Comparison of ENCODE assay signal across 1 cellular context in genomic region chr2:150467641-150467963, GRCh38.
TF ChIP-seq lines count a peak whose summit lies in the region.

No MANE protein-coding gene starts in this region.

TF ChIP-seq in SK-N-SH, 30 proteins besides CTCF, POLR2A, EP300 and RAD21 (continued from another document):
- no peak for TF ChIP-seq RXRA (IDR thresholded peaks at IDR 0.05; ENCODE audit: borderline replicate concordance, low read depth)
- TF ChIP-seq NFIC (IDR thresholded peaks at IDR 0.05; ENCODE audit: borderline replicate concordance), result no peak
- TF ChIP-seq YY1 (IDR thresholded peaks at IDR 0.05; ENCODE audit: low read depth), result no peak
- no peak for TF ChIP-seq REST (IDR thresholded peaks at IDR 0.05; ENCODE audit: low read depth, low read length)
- TF ChIP-seq FOXJ3 (CRISPR knock-in tag; IDR thresholded peaks at IDR 0.05), result no peak
- no peak for TF ChIP-seq FOXM1 (IDR thresholded peaks at IDR 0.05; ENCODE audit: low read depth)
- no peak for TF ChIP-seq PBX3 (IDR thresholded peaks at IDR 0.05)
- no peak for TF ChIP-seq RFX5 (IDR thresholded peaks at IDR 0.05; ENCODE audit: low read length)
- no peak for TF ChIP-seq RCOR1 (IDR thresholded peaks at IDR 0.05; ENCODE audit: low read length)
- TF ChIP-seq JUND (IDR thresholded peaks at IDR 0.05), result no peak
